In the genomic region with DNA sequence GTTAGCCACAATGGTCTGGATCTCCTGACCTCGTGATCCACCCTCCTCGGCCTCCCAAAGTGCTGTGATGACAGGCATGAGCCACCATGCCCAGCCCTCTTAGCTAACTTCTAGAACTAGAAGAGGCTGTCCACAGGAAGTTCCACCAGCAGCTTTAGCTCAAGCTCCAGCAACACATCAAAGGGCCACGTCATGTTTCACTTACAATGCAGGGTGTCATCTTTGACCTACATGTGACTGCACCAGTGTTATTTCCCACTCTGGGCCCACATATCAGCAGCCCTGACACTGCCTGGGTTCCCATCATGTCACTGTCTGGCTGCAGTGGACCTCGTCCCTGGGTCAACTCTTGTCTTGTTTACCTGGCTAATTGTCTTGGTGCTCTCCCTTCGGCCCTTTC, we compare ENCODE assay signal across 15 cellular contexts.
DNase-seq lines count a peak whose midpoint lies in the region; ATAC-seq and TF ChIP-seq lines count a peak whose summit lies in the region.
"Had no signal": no experiment of that assay in that cellular context is flagged by ENCODE, and none has a peak within 500 bp of the region (broad histone marks: within the 10 kb centered on the region; RNA-seq: fewer than 3 reads in every experiment).

No MANE protein-coding gene starts in this region.

- H3K27me3 Mint-ChIP-seq in H9 (ENCODE audit: low read depth): no peaks in the 10 kb centered on the region

- H2BK12ac ChIP-seq in H9 (ENCODE audit: insufficient read length, low read depth, low read length): peak overlapping the region; percentile 82

- H3K4me1 ChIP-seq in H9 (ENCODE audit: insufficient read depth, low read length): no peaks in the 10 kb centered on the region; the same call in 1 of the 2 replicates

- ATAC-seq in HG02870 (IDR thresholded peaks at IDR 0.05; ENCODE audit: unreplicated experiment): no peak

- H3K79me2 ChIP-seq in H9 (ENCODE audit: insufficient read depth, low read length): no peaks in the 10 kb centered on the region

- no peaks in the 10 kb centered on the region for H3K36me3 ChIP-seq in MG63

- WGBS in H9 (ENCODE audit: extremely low coverage, insufficient read length, low lambda C conversion rate): no CpG with 5 or more reads among the region's 5 CpGs

- no peak overlapping the region for H2BK20ac ChIP-seq in H9 (ENCODE audit: low read depth, low read length, poor library complexity, severe bottlenecking)

- no peak overlapping the region for H2AFZ ChIP-seq in H9 (ENCODE audit: low read length)

- H3K9me3 Mint-ChIP-seq in H9: no peaks in the 10 kb centered on the region

- H4K8ac ChIP-seq in H9 (replicated peaks; ENCODE audit: insufficient read length, low read depth, low read length): no peak overlapping the region

- no peak overlapping the region for H3K4me3 Mint-ChIP-seq in H9
- H3K4me3 Mint-ChIP-seq: CD4-positive, alpha-beta memory T cell had no signal

- H3K14ac ChIP-seq in H9 (ENCODE audit: insufficient read depth, low read length): peak overlapping the region; percentile 80; the same call in 1 of the 2 replicates

- H3K27me3 ChIP-seq in H9 (ENCODE audit: insufficient read depth, low read length) (no peaks in the 10 kb centered on the region), dorsolateral prefrontal cortex (no peaks in the 10 kb centered on the region), MG63 (no peaks in the 10 kb centered on the region)

- no peak overlapping the region for H3K9ac ChIP-seq in H9 (ENCODE audit: extremely low read depth, insufficient read length, low read length)

- H3K4ac ChIP-seq in H9 (ENCODE audit: low read depth, low read length): no peak overlapping the region

- H3K23ac ChIP-seq in H9 (ENCODE audit: insufficient read length, low read depth, low read length): no peak overlapping the region

- peaks cover 4 to 9% of the 10 kb centered on the region in 2 experiments; a peak in 3 of 4 replicates for H3K4me1 Mint-ChIP-seq in H9
- H3K4me1 Mint-ChIP-seq: CD4-positive, alpha-beta memory T cell had no signal

- no peak overlapping the region for H2BK120ac ChIP-seq in H9 (ENCODE audit: low read depth, low read length, poor library complexity, severe bottlenecking)

- intact Hi-C loops in dorsolateral prefrontal cortex (cut with DNase I): no loop called here

- no peak overlapping the region for H3K27ac ChIP-seq in H9 (ENCODE audit: insufficient read length, low read depth, low read length)
- peak overlapping the region in 38 of 59 donors; percentile 8 to 81 (median 56) for H3K27ac ChIP-seq in dorsolateral prefrontal cortex

- no peak overlapping the region for H4K91ac ChIP-seq in H9 (ENCODE audit: insufficient read length, low read depth, low read length)

- H3K4me3 ChIP-seq in dorsolateral prefrontal cortex: no peak overlapping the region
- no peak overlapping the region for H3K4me3 ChIP-seq in MG63

- H3K9me3 ChIP-seq in H9 (ENCODE audit: control insufficient read depth, low read depth, low read length) (no peaks in the 10 kb centered on the region), MG63 (no peaks in the 10 kb centered on the region)

- H2BK15ac ChIP-seq in H9 (ENCODE audit: low read depth, low read length): no peak overlapping the region

- H3K18ac ChIP-seq in H9 (ENCODE audit: insufficient read length, low read depth, low read length): no peak overlapping the region

- no peak overlapping the region for H3K27ac Mint-ChIP-seq in H9
- H3K27ac Mint-ChIP-seq: CD4-positive, alpha-beta memory T cell had no signal

- H2AK5ac ChIP-seq in H9 (ENCODE audit: insufficient read length, low read length): no peak overlapping the region

- no peaks in the 10 kb centered on the region for H3K23me2 ChIP-seq in H9 (ENCODE audit: insufficient read length, low read depth, low read length, poor library complexity, severe bottlenecking)

- TF ChIP-seq CTCF in H9 (conservative IDR thresholded peaks at IDR 0.05) (no peak), dorsolateral prefrontal cortex (IDR thresholded peaks at IDR 0.05 in 54 of 56, conservative IDR thresholded peaks at IDR 0.05 in 2 of 56; ENCODE audit: low read depth in 1 of 56, partially characterized antibody in 56 of 56) (no peak)

- H3T11ph ChIP-seq in H9 (ENCODE audit: low read length): no peak overlapping the region

- no peak for DNase-seq in H9
- DNase-seq in SW480 (ENCODE audit: low spot score): peak; percentile 36
- DNase-seq in dorsolateral prefrontal cortex: no peak
- DNase-seq in activated naive CD4-positive, alpha-beta T cell treated with Interleukin-2 at 50 U/mL for 16 hours: no peak
- DNase-seq in MG63: no peak
- DNase-seq: C1 segment of cervical spinal cord; Calu3; CD4-positive, alpha-beta memory T cell; COR-L47; DMS53; DMS79 treated with DMSO at 0.1 percent for 48 hours; GF-D8; GOT3; HCEC 1CT had no signal

- H3K36me3 Mint-ChIP-seq in H9 (ENCODE audit: insufficient read depth in 1 of 3, low read depth in 3 of 3): no peaks in the 10 kb centered on the region
- H3K36me3 Mint-ChIP-seq: CD4-positive, alpha-beta memory T cell had no signal

- no peak overlapping the region for H3K56ac ChIP-seq in H9 (ENCODE audit: insufficient read length, low read depth, low read length)

- H4K20me1 ChIP-seq in H9 (ENCODE audit: control insufficient read depth, insufficient read depth, insufficient read length): no peaks in the 10 kb centered on the region

- no peak overlapping the region for H4K5ac ChIP-seq in H9 (ENCODE audit: insufficient read length, low read depth, low read length)

- no peaks in the 10 kb centered on the region for H3K79me1 ChIP-seq in H9 (ENCODE audit: insufficient read depth, low read depth, low read length, poor library complexity, severe bottlenecking)

- H2BK5ac ChIP-seq in H9 (ENCODE audit: insufficient read length, low read length): no peak overlapping the region

- no peak overlapping the region for H3K4me2 ChIP-seq in H9 (ENCODE audit: insufficient read depth, insufficient read length, low read length)
